In the genomic region with DNA sequence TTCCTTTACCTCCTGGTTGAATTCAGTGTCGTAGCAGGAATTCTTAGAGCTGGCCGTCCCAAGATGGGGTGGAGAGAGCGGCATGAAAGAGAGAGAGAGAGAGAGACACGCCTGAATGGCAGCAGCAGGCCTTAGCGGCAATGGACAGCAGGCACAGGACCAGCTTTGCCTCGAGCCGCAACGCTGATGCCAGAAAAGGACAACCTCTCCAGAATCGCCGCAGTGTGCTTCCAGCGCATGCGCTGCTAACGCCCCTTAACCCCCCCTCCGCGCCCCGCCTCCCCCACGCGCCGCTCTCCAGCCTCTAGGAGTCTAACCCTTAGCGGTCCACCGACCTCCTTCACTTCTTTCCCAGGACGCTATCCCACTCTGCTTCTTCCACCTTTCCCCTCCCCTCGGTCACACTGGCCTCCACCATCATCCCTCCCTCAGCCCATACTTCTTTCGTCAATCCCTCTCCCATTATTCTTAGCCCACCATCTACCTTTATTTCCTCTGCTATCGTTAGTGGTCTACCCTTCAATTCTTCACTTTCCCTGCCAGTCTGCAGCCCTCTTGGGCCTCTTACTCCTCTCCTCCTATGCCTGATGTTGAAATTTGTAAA, we compare ENCODE assay signal across 8 cellular contexts. TPM values are rescaled to one million over a fixed set of nuclear protein-coding genes. Genes with fewer than 3 reads are reported as not detected.
DNase-seq lines count a peak whose midpoint lies in the region; ATAC-seq and TF ChIP-seq lines count a peak whose summit lies in the region.

No MANE protein-coding gene starts in this region.

- DNase-seq in DMS79 treated with DMSO at 0.1 percent for 48 hours (lab: John Stamatoyannopoulos, UW) (peak; percentile 58), NCI-H524 (lab: John Stamatoyannopoulos, UW) (peak; percentile 57 to 85), coronary artery (ENCODE audit: low spot score) (peak; percentile 86), left lobe of liver (ENCODE audit: low spot score) (peak; percentile 78)
- DNase-seq in activated CD4-positive, alpha-beta T cell treated with anti-CD3 and anti-CD28 coated beads, Interleukin-2, amount 10 ng/mL, durations not matched to agents 24 days and 14 days: peak; percentile 83
- DNase-seq in stimulated activated CD4-positive, alpha-beta T cell treated with anti-CD3 and anti-CD28 coated beads, Interleukin-1b, Interleukin-23, amount 100 ng/mL, for 4 hours (ENCODE audit: low read depth in 2 of 2): peak; percentile 55 to 59

- intact Hi-C loops in activated CD4-positive, alpha-beta T cell treated with anti-CD3 and anti-CD28 coated beads, Interleukin-2, amount 10 ng/mL, durations not matched to agents 24 days and 14 days (cut with micrococcal nuclease): loop anchor here (2.0 to 5.0 kb wide), 5 partner anchors 241 to 1879 kb away; a partner anchor contains a TSS

- peak overlapping the region; percentile 99 for H3K4me3 Mint-ChIP-seq in activated CD4-positive, alpha-beta T cell treated with anti-CD3 and anti-CD28 coated beads, Interleukin-2, amount 10 ng/mL, durations not matched to agents 24 days and 14 days

- H3K36me3 Mint-ChIP-seq in activated CD4-positive, alpha-beta T cell treated with anti-CD3 and anti-CD28 coated beads, Interleukin-2, amount 10 ng/mL, durations not matched to agents 24 days and 14 days (ENCODE audit: low read depth): peaks cover 12% of the 10 kb centered on the region

- H3K27ac ChIP-seq in coronary artery: peak overlapping the region; percentile 81 to 92

- peak overlapping the region; percentile 73 for H3K4me3 ChIP-seq in coronary artery

- H3K27ac Mint-ChIP-seq in activated CD4-positive, alpha-beta T cell treated with anti-CD3 and anti-CD28 coated beads, Interleukin-2, amount 10 ng/mL, durations not matched to agents 24 days and 14 days: peak overlapping the region; percentile 86

- H3K9me3 Mint-ChIP-seq in activated CD4-positive, alpha-beta T cell treated with anti-CD3 and anti-CD28 coated beads, Interleukin-2, amount 10 ng/mL, durations not matched to agents 24 days and 14 days: no peaks in the 10 kb centered on the region

- no peaks in the 10 kb centered on the region for H3K27me3 Mint-ChIP-seq in activated CD4-positive, alpha-beta T cell treated with anti-CD3 and anti-CD28 coated beads, Interleukin-2, amount 10 ng/mL, durations not matched to agents 24 days and 14 days

- peak; percentile 36 for ATAC-seq in HG03064 (IDR thresholded peaks at IDR 0.05; ENCODE audit: low read depth, unreplicated experiment)
- peak; percentile 78 for ATAC-seq in left lobe of liver
- ATAC-seq in HG02938 (IDR thresholded peaks at IDR 0.05; ENCODE audit: unreplicated experiment): no peak

- peaks cover 18% of the 10 kb centered on the region for H3K4me1 Mint-ChIP-seq in activated CD4-positive, alpha-beta T cell treated with anti-CD3 and anti-CD28 coated beads, Interleukin-2, amount 10 ng/mL, durations not matched to agents 24 days and 14 days

- no peak for TF ChIP-seq CTCF in coronary artery (IDR thresholded peaks at IDR 0.05)

RNA-seq across cellular contexts. Expression of a gene that starts 10.5 kb away (rescaled TPM):
- not detected in 2 replicates for total RNA-seq in activated CD4-positive, alpha-beta T cell treated with anti-CD3 and anti-CD28 coated beads, Interleukin-2, amount 10 ng/mL, durations not matched to agents 24 days and 14 days
- total RNA-seq in left lobe of liver: not detected
